In genomic region chr3:138389841-138390581, GRCh38 we compare ENCODE assay signal across 9 cellular contexts. TPM values are rescaled to one million over a fixed set of nuclear protein-coding genes. Genes with fewer than 3 reads are reported as not detected.
DNase-seq lines count a peak whose midpoint lies in the region; ATAC-seq and TF ChIP-seq lines count a peak whose summit lies in the region.
"Had no signal": no experiment of that assay in that cellular context is flagged by ENCODE, and none has a peak within 500 bp of the region (broad histone marks: within the 10 kb centered on the region; RNA-seq: fewer than 3 reads in every experiment).

No MANE protein-coding gene starts in this region.

- no peaks in the 10 kb centered on the region for H3K27me3 ChIP-seq in tibial nerve

- TF ChIP-seq CTCF in tibial nerve (IDR thresholded peaks at IDR 0.05) = no peak

- H3K36me3 ChIP-seq in tibial nerve = peaks cover 0 to 11% (median 0%) of the 10 kb centered on the region in 3 donors

- no peak for TF ChIP-seq RAD21 in Ishikawa (IDR thresholded peaks at IDR 0.05; ENCODE audit: low read depth)

- WGBS in tibial nerve, 2 donors = 48 to 52% methylated on average over 9 of the region's 9 CpGs

- peak; percentile 34 to 47 for DNase-seq in T47D (ENCODE audit: low read depth in 1 of 2, low spot score in 1 of 2)
- peak; percentile 99 for DNase-seq in kidney glomerular epithelial cell (lab: John Stamatoyannopoulos, UW)
- DNase-seq in tibial nerve (ENCODE audit: low spot score in 2 of 2) = no peak
- no peak for DNase-seq in CD1c-positive myeloid dendritic cell (ENCODE audit: extremely low spot score)
- DNase-seq in retina = no peak
- DNase-seq: stimulated activated naive CD8-positive, alpha-beta T cell treated with anti-CD3 and anti-CD28 coated beads, Interleukin-15, Interleukin-2, amounts not matched to agents 100 U/mL and 50 U/mL, for 24 hours had no signal

- in situ Hi-C loops in T47D (cut with HindIII; ENCODE audit: low pct_unique_long_range_greater_than_20kb, low sequenced_read_pairs) = no loop called here

- TF ChIP-seq POLR2A in tibial nerve (IDR thresholded peaks at IDR 0.05) = no peak

- peaks cover 0 to 70% (median 20%) of the 10 kb centered on the region in 4 donors for H3K4me1 ChIP-seq in tibial nerve

- no peak overlapping the region for H3K4me3 ChIP-seq in tibial nerve

- H3K27ac ChIP-seq in tibial nerve = peak overlapping the region; percentile 17 to 84 (median 55)

- TF ChIP-seq EP300 in Ishikawa (IDR thresholded peaks at IDR 0.05; ENCODE audit: borderline replicate concordance) = no peak
- peak in 1 of 2 donors; percentile 35 for TF ChIP-seq EP300 in tibial nerve (IDR thresholded peaks at IDR 0.05)

- no peaks in the 10 kb centered on the region for H3K9me3 ChIP-seq in tibial nerve

- ATAC-seq in HG02588 (IDR thresholded peaks at IDR 0.05; ENCODE audit: unreplicated experiment) = no peak
- ATAC-seq in GM21737 (IDR thresholded peaks at IDR 0.05; ENCODE audit: unreplicated experiment) = no peak
- ATAC-seq: stimulated activated naive CD8-positive, alpha-beta T cell treated with anti-CD3 and anti-CD28 coated beads, Interleukin-15, Interleukin-2, amounts not matched to agents 100 U/mL and 50 U/mL, for 24 hours had no signal

TF ChIP-seq in Ishikawa, 13 proteins besides CTCF, POLR2A, EP300 and RAD21:
- TF ChIP-seq CREB1 (IDR thresholded peaks at IDR 0.05; ENCODE audit: low read depth) (no peak), TEAD4 (IDR thresholded peaks at IDR 0.05) (peak; percentile 85)

RNA-seq across cellular contexts. Expression of gene MRAS, which starts 41.6 kb away (rescaled TPM):
- total RNA-seq in tibial nerve = 100 to 1,000 TPM; 107 to 289 (median 171) TPM

RNA-seq across cellular contexts. Expression of gene ESYT3, which starts 44.4 kb away (rescaled TPM):
- total RNA-seq in tibial nerve = 1 to 10 TPM; 6.9 to 9.4 (median 7.6) TPM

Comparison
In these comparisons a context has a peak if more than half of its experiments do, and no peak if none do; other contexts are left out.
1. DNase-seq: peak in T47D (2 of 2) and kidney glomerular epithelial cell (single experiment); none in tibial nerve (0 of 2), CD1c-positive myeloid dendritic cell (single experiment) and retina (single experiment).